17 cellular contexts compared by ENCODE assay signal in the genomic region with DNA sequence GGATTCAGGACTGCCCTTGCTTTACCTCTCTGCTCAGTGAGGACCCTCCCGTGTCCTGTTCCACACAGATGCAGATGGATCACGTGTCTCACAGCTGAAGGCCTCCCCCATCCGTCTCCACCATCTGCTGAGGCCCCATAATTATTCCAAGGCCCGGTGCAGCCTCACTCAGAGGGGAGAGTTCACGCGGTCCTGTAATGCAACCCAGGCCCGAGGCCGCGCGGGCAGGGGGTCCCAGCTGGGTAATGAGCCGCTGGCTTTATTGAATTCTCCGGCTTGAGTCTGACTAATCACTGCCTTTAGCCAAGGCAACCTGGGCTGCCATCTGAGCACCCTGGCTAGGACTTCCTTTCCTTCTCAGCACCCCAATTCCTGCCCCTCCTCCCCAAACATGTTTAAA. TPM values are rescaled to one million over a fixed set of nuclear protein-coding genes. Genes with fewer than 3 reads are reported as not detected.
DNase-seq lines count a peak whose midpoint lies in the region; ATAC-seq and TF ChIP-seq lines count a peak whose summit lies in the region.
"Had no signal": no experiment of that assay in that cellular context is flagged by ENCODE, and none has a peak within 500 bp of the region (broad histone marks: within the 10 kb centered on the region; RNA-seq: fewer than 3 reads in every experiment).

No MANE protein-coding gene starts in this region.

- WGBS in adrenal gland, 4 donors = 72 to 86% (median 77%) methylated on average over 5 to 12 of the region's 12 CpGs

- H3K36me3 ChIP-seq in HEK293 (ENCODE audit: control insufficient read depth in 2 of 2, insufficient read depth in 1 of 2, low read length in 2 of 2) = no peaks in the 10 kb centered on the region
- H3K36me3 ChIP-seq in adrenal gland (replicated peaks in 1 of 2) = no peaks in the 10 kb centered on the region

- no peak for ATAC-seq in HG03439 (IDR thresholded peaks at IDR 0.05; ENCODE audit: unreplicated experiment)
- ATAC-seq: activated T-cell treated with anti-CD3 and anti-CD28 coated beads, Interleukin-2, amount 50 U/mL, for 4 hours had no signal

- H3K27me3 ChIP-seq in adrenal gland = no peaks in the 10 kb centered on the region

- H3K4me3 ChIP-seq in HEK293 (ENCODE audit: low read depth, low read length) = no peak overlapping the region
- no peak overlapping the region for H3K4me3 ChIP-seq in adrenal gland

- H3K4me1 ChIP-seq in HEK293 (ENCODE audit: control insufficient read depth, insufficient read depth, low read length) (no peaks in the 10 kb centered on the region), adrenal gland (replicated peaks in 1 of 2) (no peaks in the 10 kb centered on the region)

- H3K27ac Mint-ChIP-seq in glutamatergic neuron (ENCODE audit: unreplicated experiment) = peak overlapping the region; percentile 96
- H3K27ac Mint-ChIP-seq: activated CD4-positive, alpha-beta memory T cell treated with anti-CD3 and anti-CD28 coated beads, Interleukin-2, amount 10 ng/mL, durations not matched to agents 7 days and 5 days had no signal

- intact Hi-C loops in adrenal gland (cut with DNase I) = loop anchor here in 1 of 2 donors (10.0 kb wide), 1 partner anchor 286 kb away; a partner anchor contains a TSS

- no peak for TF ChIP-seq CTCF in HEK293 (tag by site-specific recombination; IDR thresholded peaks at IDR 0.05)
- TF ChIP-seq CTCF in glutamatergic neuron (IDR thresholded peaks at IDR 0.05; ENCODE audit: partially characterized antibody, unreplicated experiment) = no peak
- no peak for TF ChIP-seq CTCF in adrenal gland (IDR thresholded peaks at IDR 0.05)

- no peak for TF ChIP-seq POLR2A in adrenal gland (IDR thresholded peaks at IDR 0.05)

- POLR2A ChIA-PET in HEK293 (lab: Yijun Ruan, JAX) = no interaction called here

- peaks cover 50% of the 10 kb centered on the region for H3K4me1 Mint-ChIP-seq in glutamatergic neuron (ENCODE audit: low read depth, unreplicated experiment)

- H3K4me3 Mint-ChIP-seq in glutamatergic neuron (ENCODE audit: unreplicated experiment) = peak overlapping the region; percentile 69
- H3K4me3 Mint-ChIP-seq: activated CD4-positive, alpha-beta memory T cell treated with anti-CD3 and anti-CD28 coated beads, Interleukin-2, amount 10 ng/mL, durations not matched to agents 7 days and 5 days; activated T-cell treated with anti-CD3 and anti-CD28 coated beads, Interleukin-2, amount 50 U/mL, for 4 hours; IgD-negative memory B cell had no signal

- no peaks in the 10 kb centered on the region for H3K36me3 Mint-ChIP-seq in glutamatergic neuron (ENCODE audit: unreplicated experiment)

- peaks cover 9% of the 10 kb centered on the region for H3K9me3 Mint-ChIP-seq in glutamatergic neuron (ENCODE audit: unreplicated experiment)
- H3K9me3 Mint-ChIP-seq: activated CD4-positive, alpha-beta memory T cell treated with anti-CD3 and anti-CD28 coated beads, Interleukin-2, amount 10 ng/mL, durations not matched to agents 7 days and 5 days; activated T-cell treated with anti-CD3 and anti-CD28 coated beads, Interleukin-2, amount 50 U/mL, for 4 hours; IgD-negative memory B cell had no signal

- H3K27ac ChIP-seq in HEK293 (ENCODE audit: extremely low read depth, low read depth, low read length) (no peak overlapping the region), adrenal gland (peak overlapping the region in 1 of 5 donors; percentile 29)
- H3K27ac ChIP-seq: VCaP had no signal

- H3K9me3 ChIP-seq in HEK293 (ENCODE audit: control insufficient read depth, insufficient read depth, low read depth, low read length) = no peaks in the 10 kb centered on the region
- no peaks in the 10 kb centered on the region for H3K9me3 ChIP-seq in adrenal gland (replicated peaks in 1 of 3)

- peaks cover 10% of the 10 kb centered on the region for H3K27me3 Mint-ChIP-seq in glutamatergic neuron (ENCODE audit: unreplicated experiment)

- DNase-seq in NCI-H524 (lab: John Stamatoyannopoulos, UW) (peak; percentile 93 to 96), glutamatergic neuron (peak; percentile 86), retina (peak; percentile 90), midbrain (lab: John Stamatoyannopoulos, UW) (no peak), adrenal gland (no peak)
- DNase-seq: activated CD4-positive, alpha-beta memory T cell treated with anti-CD3 and anti-CD28 coated beads, Interleukin-2, amount 10 ng/mL, durations not matched to agents 7 days and 5 days; activated T-cell treated with anti-CD3 and anti-CD28 coated beads, Interleukin-2, amount 50 U/mL, for 4 hours; caudate nucleus; effector CD4-positive, alpha-beta T cell; hippocampal formation; occipital lobe; stimulated activated CD4-positive, alpha-beta T cell treated with anti-CD3 and anti-CD28 coated beads, Interleukin-2, amount 100 ng/mL, for 48 hours had no signal

- CTCF ChIA-PET in HEK293 (lab: Yijun Ruan, JAX) = interaction anchor here (1.0 to 1.9 kb wide), 5 partner anchors 10 to 123 kb away, joined by 3 to 11 read pairs (median 9); no protein-coding TSS in a partner anchor

TF ChIP-seq in HEK293, 187 proteins besides CTCF, POLR2A, EP300 and RAD21:
- TF ChIP-seq, protein P1, sequence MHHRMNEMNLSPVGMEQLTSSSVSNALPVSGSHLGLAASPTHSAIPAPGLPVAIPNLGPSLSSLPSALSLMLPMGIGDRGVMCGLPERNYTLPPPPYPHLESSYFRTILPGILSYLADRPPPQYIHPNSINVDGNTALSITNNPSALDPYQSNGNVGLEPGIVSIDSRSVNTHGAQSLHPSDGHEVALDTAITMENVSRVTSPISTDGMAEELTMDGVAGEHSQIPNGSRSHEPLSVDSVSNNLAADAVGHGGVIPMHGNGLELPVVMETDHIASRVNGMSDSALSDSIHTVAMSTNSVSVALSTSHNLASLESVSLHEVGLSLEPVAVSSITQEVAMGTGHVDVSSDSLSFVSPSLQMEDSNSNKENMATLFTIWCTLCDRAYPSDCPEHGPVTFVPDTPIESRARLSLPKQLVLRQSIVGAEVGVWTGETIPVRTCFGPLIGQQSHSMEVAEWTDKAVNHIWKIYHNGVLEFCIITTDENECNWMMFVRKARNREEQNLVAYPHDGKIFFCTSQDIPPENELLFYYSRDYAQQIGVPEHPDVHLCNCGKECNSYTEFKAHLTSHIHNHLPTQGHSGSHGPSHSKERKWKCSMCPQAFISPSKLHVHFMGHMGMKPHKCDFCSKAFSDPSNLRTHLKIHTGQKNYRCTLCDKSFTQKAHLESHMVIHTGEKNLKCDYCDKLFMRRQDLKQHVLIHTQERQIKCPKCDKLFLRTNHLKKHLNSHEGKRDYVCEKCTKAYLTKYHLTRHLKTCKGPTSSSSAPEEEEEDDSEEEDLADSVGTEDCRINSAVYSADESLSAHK (tag by site-specific recombination; IDR thresholded peaks at IDR 0.05) = no peak
- TF ChIP-seq ZIC2 (tag by site-specific recombination; IDR thresholded peaks at IDR 0.05) = peak; percentile 68

RNA-seq across cellular contexts. Expression of a gene that starts 4.4 kb away (rescaled TPM):
- total RNA-seq in glutamatergic neuron (ENCODE audit: unreplicated experiment) (3.5 TPM), adrenal gland (1 to 10 TPM in 7 of 8 donors, under 1 TPM in 1; 0.95 to 2.0 (median 1.4) TPM)
- polyA plus RNA-seq in adrenal gland = 1 to 10 TPM in 2 of 3 donors, under 1 TPM in 1; 0.81 to 1.4 (median 1.4) TPM
- total RNA-seq: activated CD4-positive, alpha-beta memory T cell treated with anti-CD3 and anti-CD28 coated beads, Interleukin-2, amount 10 ng/mL, durations not matched to agents 7 days and 5 days; activated T-cell treated with anti-CD3 and anti-CD28 coated beads, Interleukin-2, amount 50 U/mL, for 4 hours; T-helper 1 cell treated with Interleukin-12 subunit alpha and Interleukin-12 subunit beta and Interleukin-4 antibody, amounts not matched to agents 30 ng/mL and 1 ng/mL, for 36 hours had no signal
- polyA plus RNA-seq: IgD-negative memory B cell had no signal

RNA-seq across cellular contexts. Expression of a gene that starts 35.2 kb away (rescaled TPM):
- 78.7 TPM for total RNA-seq in glutamatergic neuron (ENCODE audit: unreplicated experiment)
- 100 to 1,000 TPM in 4 of 8 donors, 10 to 100 TPM in 4; 29.0 to 332 (median 98.7) TPM for total RNA-seq in adrenal gland
- polyA plus RNA-seq in adrenal gland = 10 to 100 TPM; 42.9 to 75.4 (median 49.3) TPM

Comparison
In these comparisons a context has a peak if more than half of its experiments do, and no peak if none do; other contexts are left out.
1. DNase-seq: peak in NCI-H524 (2 of 2), glutamatergic neuron (single experiment) and retina (single experiment); none in midbrain (single experiment) and adrenal gland (0 of 7).